In the genomic region with DNA sequence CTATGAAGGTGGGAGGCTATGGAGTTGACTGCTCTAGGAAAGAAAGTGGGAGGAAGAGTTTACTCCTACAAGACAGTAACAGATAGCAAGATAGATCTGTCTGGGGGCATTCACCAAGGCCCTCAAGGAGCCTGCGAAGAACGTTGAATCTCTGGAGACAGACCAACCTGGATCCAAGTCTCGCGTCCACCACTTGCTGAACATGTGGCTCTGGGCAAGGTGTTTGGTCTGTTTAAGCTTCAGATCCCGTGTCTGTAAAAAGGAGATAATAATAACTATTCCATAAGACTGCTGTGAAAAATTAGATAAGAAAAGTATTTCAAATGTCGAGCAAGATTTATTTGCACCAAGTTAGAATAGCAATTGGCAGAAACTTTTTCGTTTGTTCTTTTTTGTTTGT, we compare ENCODE assay signal across 25 cellular contexts.
"Had no signal": no experiment of that assay in that cellular context is flagged by ENCODE, and none has a peak within 500 bp of the region (broad histone marks: within the 10 kb centered on the region; RNA-seq: fewer than 3 reads in every experiment).

No MANE protein-coding gene starts in this region.

- H3K27me3 Mint-ChIP-seq: activated B cell treated with CpG ODN at 0.5 μM for 24 hours; stimulated activated naive CD8-positive, alpha-beta T cell treated with anti-CD3 and anti-CD28 coated beads, Interleukin-15, Interleukin-2, amounts not matched to agents 100 ng/mL and 50 ng/mL, for 24 hours; T-cell had no signal

- H3K27me3 ChIP-seq: body of pancreas, cardiac muscle cell, foreskin keratinocyte, tibial artery had no signal

- H3K4me1 Mint-ChIP-seq: neural crest cell had no signal

- H3K9me3 Mint-ChIP-seq: activated B cell treated with CpG ODN at 0.5 μM for 24 hours; activated T-helper 1 cell treated with anti-CD3 and anti-CD28 coated beads, Interleukin-12 subunit alpha, Interleukin-12 subunit beta, Interleukin-2, Interleukin-4 antibody, amounts not matched to agents 30 ng/mL and 10 ng/mL and 1 ng/mL, durations not matched to agents 14 hours and 24 hours and 36 hours; naive thymus-derived CD4-positive, alpha-beta T cell; neural crest cell; stimulated activated naive CD8-positive, alpha-beta T cell treated with anti-CD3 and anti-CD28 coated beads, Interleukin-15, Interleukin-2, amounts not matched to agents 100 ng/mL and 50 ng/mL, for 24 hours; T-cell; T-helper 2 cell treated with Interferon-gamma antibody and Interleukin-4, amounts not matched to agents 5 μg/mL and 100 μg/mL, for 36 hours had no signal

- H3K27ac Mint-ChIP-seq: activated B cell treated with CpG ODN at 0.5 μM for 24 hours; activated T-helper 1 cell treated with anti-CD3 and anti-CD28 coated beads, Interleukin-12 subunit alpha, Interleukin-12 subunit beta, Interleukin-2, Interleukin-4 antibody, amounts not matched to agents 30 ng/mL and 10 ng/mL and 1 ng/mL, durations not matched to agents 14 hours and 24 hours and 36 hours; stimulated activated naive CD8-positive, alpha-beta T cell treated with anti-CD3 and anti-CD28 coated beads, Interleukin-15, Interleukin-2, amounts not matched to agents 100 ng/mL and 50 ng/mL, for 24 hours; T-cell; T-helper 2 cell treated with Interferon-gamma antibody and Interleukin-4, amounts not matched to agents 5 μg/mL and 100 μg/mL, for 36 hours had no signal

- ATAC-seq: body of pancreas; foreskin keratinocyte; left lobe of liver; lower lobe of right lung; naive thymus-derived CD4-positive, alpha-beta T cell; T-cell had no signal

- H3K36me3 ChIP-seq: cardiac muscle cell, lower lobe of right lung, tibial artery had no signal

- H3K9me3 ChIP-seq: body of pancreas, lower lobe of right lung, tibial artery had no signal

- DNase-seq: activated B cell treated with CpG ODN at 0.5 μM for 24 hours; activated CD4-positive, alpha-beta T cell treated with anti-CD3 and anti-CD28 coated beads for 4 hours; activated CD4-positive, alpha-beta T cell treated with anti-CD3 and anti-CD28 coated beads, Interleukin-2, amount 50 U/mL, for 48 hours; activated gamma-delta T cell; activated naive CD4-positive, alpha-beta T cell treated with anti-CD3 and anti-CD28 coated beads, Interleukin-2, amount 50 U/mL, for 16 hours; anterior cingulate cortex; body of pancreas; effector CD4-positive, alpha-beta T cell; foreskin keratinocyte; lower lobe of right lung; mesendoderm; naive thymus-derived CD4-positive, alpha-beta T cell; occipital lobe; stimulated activated CD4-positive, alpha-beta T cell treated with anti-CD3 and anti-CD28 coated beads, Interleukin-4, amount 100 ng/mL, for 24 hours; T-cell; tibial artery had no signal

- H3K4me3 ChIP-seq: body of pancreas, cardiac muscle cell, lower lobe of right lung, tibial artery had no signal

- H3K27ac ChIP-seq: body of pancreas, cardiac muscle cell, foreskin keratinocyte, lower lobe of right lung, tibial artery had no signal

- FAIRE-seq: endometrium, TTC549, urothelium cell line had no signal

- H3K4me3 Mint-ChIP-seq: activated B cell treated with CpG ODN at 0.5 μM for 24 hours; activated T-helper 1 cell treated with anti-CD3 and anti-CD28 coated beads, Interleukin-12 subunit alpha, Interleukin-12 subunit beta, Interleukin-2, Interleukin-4 antibody, amounts not matched to agents 30 ng/mL and 10 ng/mL and 1 ng/mL, durations not matched to agents 14 hours and 24 hours and 36 hours; naive thymus-derived CD4-positive, alpha-beta T cell; neural crest cell; stimulated activated naive CD8-positive, alpha-beta T cell treated with anti-CD3 and anti-CD28 coated beads, Interleukin-15, Interleukin-2, amounts not matched to agents 100 ng/mL and 50 ng/mL, for 24 hours; T-cell; T-helper 2 cell treated with Interferon-gamma antibody and Interleukin-4, amounts not matched to agents 5 μg/mL and 100 μg/mL, for 36 hours had no signal
